Comparison of ENCODE assay signal across 3 cellular contexts in genomic region chr14:92731622-92732021, GRCh38.
"Had no signal": no experiment of that assay in that cellular context is flagged by ENCODE, and none has a peak within 500 bp of the region (broad histone marks: within the 10 kb centered on the region; RNA-seq: fewer than 3 reads in every experiment).

No MANE protein-coding gene starts in this region.

- DNase-seq: GDM1, GF-D8 had no signal

- ATAC-seq: GM12878 had no signal

- H3K4me3 ChIP-seq: GM12878 had no signal
